21 cellular contexts compared by ENCODE assay signal in genomic region chr5:171810217-171810616, GRCh38. TPM values are rescaled to one million over a fixed set of nuclear protein-coding genes. Genes with fewer than 3 reads are reported as not detected.
"Had no signal": no experiment of that assay in that cellular context is flagged by ENCODE, and none has a peak within 500 bp of the region (broad histone marks: within the 10 kb centered on the region; RNA-seq: fewer than 3 reads in every experiment).

No MANE protein-coding gene starts in this region.

- H3K4me1 Mint-ChIP-seq: activated CD4-positive, alpha-beta memory T cell treated with anti-CD3 and anti-CD28 coated beads, Interleukin-2, amount 10 ng/mL, durations not matched to agents 7 days and 5 days had no signal

- H3K27ac ChIP-seq: neutrophil, skin epidermis, suprapubic skin had no signal

- H3K27ac Mint-ChIP-seq: activated CD4-positive, alpha-beta memory T cell treated with anti-CD3 and anti-CD28 coated beads, Interleukin-2, amount 10 ng/mL, durations not matched to agents 7 days and 5 days; activated T-cell treated with anti-CD3 and anti-CD28 coated beads, Interleukin-2, amount 50 U/mL, for 24 hours; natural killer cell; type B pancreatic cell; WTC11 had no signal

- H3K9me3 Mint-ChIP-seq: activated CD4-positive, alpha-beta memory T cell treated with anti-CD3 and anti-CD28 coated beads, Interleukin-2, amount 10 ng/mL, durations not matched to agents 7 days and 5 days; natural killer cell had no signal

- H3K36me3 ChIP-seq: neutrophil, suprapubic skin had no signal

- H3K4me3 Mint-ChIP-seq: activated CD4-positive, alpha-beta memory T cell treated with anti-CD3 and anti-CD28 coated beads, Interleukin-2, amount 10 ng/mL, durations not matched to agents 7 days and 5 days; activated T-cell treated with anti-CD3 and anti-CD28 coated beads, Interleukin-2, amount 50 U/mL, for 24 hours; natural killer cell; type B pancreatic cell; WTC11 had no signal

- H3K4me3 ChIP-seq: skin epidermis, suprapubic skin had no signal

- DNase-seq: activated CD4-positive, alpha-beta memory T cell treated with anti-CD3 and anti-CD28 coated beads, Interleukin-2, amount 10 ng/mL, durations not matched to agents 7 days and 5 days; activated CD4-positive, alpha-beta T cell treated with anti-CD3 and anti-CD28 coated beads for 4 hours; activated naive CD4-positive, alpha-beta T cell treated with anti-CD3 and anti-CD28 coated beads, Interleukin-2, amount 50 U/mL, for 16 hours; activated T-cell treated with anti-CD3 and anti-CD28 coated beads, Interleukin-2, amount 50 U/mL, for 24 hours; hypothalamus; kidney; mesendoderm; natural killer cell; retina; stimulated activated CD4-positive, alpha-beta T cell treated with anti-CD3 and anti-CD28 coated beads, Interleukin-4, amount 100 ng/mL, for 24 hours; stimulated activated naive CD4-positive, alpha-beta T cell had no signal

- H3K9me3 ChIP-seq: neutrophil, suprapubic skin had no signal

- ATAC-seq: esophagus mucosa, natural killer cell, WTC11 had no signal

RNA-seq across cellular contexts. Expression of gene SMIM23, which starts 24.6 kb away (rescaled TPM):
- total RNA-seq: activated CD4-positive, alpha-beta memory T cell treated with anti-CD3 and anti-CD28 coated beads, Interleukin-2, amount 10 ng/mL, durations not matched to agents 7 days and 5 days; astrocyte; bronchial epithelial cell; esophagus mucosa; kidney; lower leg skin; natural killer cell; suprapubic skin; WTC11 had no signal
- polyA plus RNA-seq: adipose tissue had no signal
